25 cellular contexts compared by ENCODE assay signal in genomic region chr22:23613193-23613973, GRCh38. TPM values are rescaled to one million over a fixed set of nuclear protein-coding genes. Genes with fewer than 3 reads are reported as not detected.
"Had no signal": no experiment of that assay in that cellular context is flagged by ENCODE, and none has a peak within 500 bp of the region (broad histone marks: within the 10 kb centered on the region; RNA-seq: fewer than 3 reads in every experiment).

No MANE protein-coding gene starts in this region.

- H3K36me3 ChIP-seq: esophagus squamous epithelium, lower lobe of right lung, pancreas, thyroid gland had no signal

- FAIRE-seq: bronchial epithelial cell, endothelial cell of umbilical vein, islet of Langerhans, pancreas had no signal

- H3K27me3 ChIP-seq: esophagus squamous epithelium, pancreas, spleen, thyroid gland had no signal

- DNase-seq: activated CD4-positive, alpha-beta T cell treated with anti-CD3 and anti-CD28 coated beads, Interleukin-2, amount 50 U/mL, for 1 hour; activated CD8-positive, alpha-beta memory T cell treated with anti-CD3 and anti-CD28 coated beads, Interleukin-2, amount 50 U/mL, for 4 hours; activated effector memory CD4-positive, alpha-beta T cell treated with Interleukin-2 at 50 U/mL for 16 hours; activated naive CD4-positive, alpha-beta T cell treated with anti-CD3 and anti-CD28 coated beads, Interleukin-2, amount 50 U/mL, for 16 hours; activated T-cell treated with anti-CD3 and anti-CD28 coated beads, Interleukin-2, amount 50 U/mL, for 4 hours; dermis blood vessel endothelial cell; effector memory CD4-positive, alpha-beta T cell; esophagus squamous epithelium; lower lobe of right lung; natural killer cell; pancreas; spleen; stimulated activated CD4-positive, alpha-beta T cell treated with anti-CD3 and anti-CD28 coated beads, Interleukin-4, amount 100 ng/mL, for 4 hours; stimulated activated naive B cell treated with anti-CD40 and anti-IgM and Interleukin-4, amounts not matched to agents 10 μg/mL and 1 μg/mL and 100 μg/mL, for 72 hours; thyroid gland had no signal

- H3K4me3 ChIP-seq: esophagus squamous epithelium, lower lobe of right lung, pancreas, spleen, thyroid gland had no signal

- H3K4me1 ChIP-seq: esophagus squamous epithelium, lower lobe of right lung, pancreas, spleen, thyroid gland had no signal

- H3K9me3 ChIP-seq: esophagus squamous epithelium, lower lobe of right lung, pancreas, spleen, thyroid gland had no signal

- ATAC-seq: activated T-cell treated with anti-CD3 and anti-CD28 coated beads, Interleukin-2, amount 50 U/mL, for 4 hours; lower lobe of right lung; natural killer cell; pancreas; sciatic nerve; stimulated activated naive B cell treated with anti-CD40 and anti-IgM and Interleukin-4, amounts not matched to agents 10 μg/mL and 1 μg/mL and 100 μg/mL, for 72 hours had no signal

- H3K27ac ChIP-seq: esophagus squamous epithelium, lower lobe of right lung, pancreas, spleen, thyroid gland had no signal

RNA-seq across cellular contexts. Expression of gene DRICH1, which starts 18.7 kb away (rescaled TPM):
- total RNA-seq: bronchial epithelial cell, chondrocyte, endothelial cell of umbilical vein, glomerular endothelial cell had no signal

RNA-seq across cellular contexts. Expression of gene IGLL1, which starts 33.3 kb away (rescaled TPM):
- total RNA-seq: activated T-cell treated with anti-CD3 and anti-CD28 coated beads, Interleukin-2, amount 50 U/mL, for 4 hours; bronchial epithelial cell; chondrocyte; dermis blood vessel endothelial cell; endothelial cell of umbilical vein; esophagus squamous epithelium; glomerular endothelial cell; lower lobe of right lung; mesenteric fat pad; natural killer cell; pancreas; pulmonary artery endothelial cell; sciatic nerve; spleen; thyroid gland; urinary bladder had no signal
- polyA plus RNA-seq: adipose tissue, endothelial cell of umbilical vein, urinary bladder had no signal
